17 cellular contexts compared by ENCODE assay signal in genomic region chr5:89417990-89418820, GRCh38.
DNase-seq lines count a peak whose midpoint lies in the region; ATAC-seq and TF ChIP-seq lines count a peak whose summit lies in the region.
"Had no signal": no experiment of that assay in that cellular context is flagged by ENCODE, and none has a peak within 500 bp of the region (broad histone marks: within the 10 kb centered on the region; RNA-seq: fewer than 3 reads in every experiment).

No MANE protein-coding gene starts in this region.

- no peak overlapping the region for H3K27ac ChIP-seq in sigmoid colon
- H3K27ac ChIP-seq: esophagus muscularis mucosa, tibial artery had no signal

- peaks cover 0 to under 1% (median 0%) of the 10 kb centered on the region in 4 donors for H3K9me3 ChIP-seq in sigmoid colon
- H3K9me3 ChIP-seq: esophagus muscularis mucosa had no signal

- no peaks in the 10 kb centered on the region for H3K36me3 ChIP-seq in sigmoid colon
- H3K36me3 ChIP-seq: esophagus muscularis mucosa, tibial artery had no signal

- intact Hi-C loops in sigmoid colon (cut with DNase I): no loop called here

- no peaks in the 10 kb centered on the region for H3K4me1 ChIP-seq in sigmoid colon
- H3K4me1 ChIP-seq: esophagus muscularis mucosa had no signal

- TF ChIP-seq POLR2A in sigmoid colon (IDR thresholded peaks at IDR 0.05): no peak

- H3K4me3 ChIP-seq in epithelial cell of esophagus (ENCODE audit: low read length): no peak overlapping the region
- H3K4me3 ChIP-seq in sigmoid colon: no peak overlapping the region
- H3K4me3 ChIP-seq: esophagus muscularis mucosa, tibial artery had no signal

- no peak for ATAC-seq in HG02623 (IDR thresholded peaks at IDR 0.05; ENCODE audit: unreplicated experiment)
- ATAC-seq in HG02973 (IDR thresholded peaks at IDR 0.05; ENCODE audit: unreplicated experiment): no peak

- H3K27me3 ChIP-seq in sigmoid colon: no peaks in the 10 kb centered on the region
- H3K27me3 ChIP-seq: esophagus muscularis mucosa, tibial artery had no signal

- DNase-seq in DMS53 (lab: John Stamatoyannopoulos, UW) (peak; percentile 22), DMS53 treated with DMSO at 0.1 percent for 48 hours (lab: John Stamatoyannopoulos, UW; ENCODE audit: unreplicated experiment) (no peak), OCI-M1 (lab: John Stamatoyannopoulos, UW) (peak; percentile 97), epithelial cell of esophagus (ENCODE audit: low read depth) (no peak), sigmoid colon (peak; percentile 42), dedifferentiated amniotic fluid mesenchymal stem cell (ENCODE audit: extremely low spot score) (no peak)
- DNase-seq: 8988T; activated CD8-positive, alpha-beta memory T cell treated with anti-CD3 and anti-CD28 coated beads, Interleukin-2, amount 50 U/mL, for 48 hours; activated naive CD8-positive, alpha-beta T cell treated with anti-CD3 and anti-CD28 coated beads for 36 hours; central memory CD4-positive, alpha-beta T cell; NCI-H1436; NCI-H526; SHP77 treated with DMSO at 0.1 percent for 48 hours; tibial artery had no signal

- no peak for TF ChIP-seq EP300 in sigmoid colon (IDR thresholded peaks at IDR 0.05)

- TF ChIP-seq CTCF in epithelial cell of esophagus (IDR thresholded peaks at IDR 0.05; ENCODE audit: insufficient read depth, low read depth, low read length, missing control alignments): peak; percentile 12
- no peak for TF ChIP-seq CTCF in sigmoid colon (IDR thresholded peaks at IDR 0.05)

- 83 to 98% methylated on average over 3 of the region's 3 CpGs for WGBS in sigmoid colon, 2 donors

Comparison
In these comparisons a context has a peak if more than half of its experiments do, and no peak if none do; other contexts are left out.
1. DNase-seq: peak in DMS53 (single experiment), OCI-M1 (single experiment) and sigmoid colon (single experiment); none in DMS53 treated with DMSO at 0.1 percent for 48 hours (single experiment), epithelial cell of esophagus (single experiment) and dedifferentiated amniotic fluid mesenchymal stem cell (single experiment).